In the genomic region with DNA sequence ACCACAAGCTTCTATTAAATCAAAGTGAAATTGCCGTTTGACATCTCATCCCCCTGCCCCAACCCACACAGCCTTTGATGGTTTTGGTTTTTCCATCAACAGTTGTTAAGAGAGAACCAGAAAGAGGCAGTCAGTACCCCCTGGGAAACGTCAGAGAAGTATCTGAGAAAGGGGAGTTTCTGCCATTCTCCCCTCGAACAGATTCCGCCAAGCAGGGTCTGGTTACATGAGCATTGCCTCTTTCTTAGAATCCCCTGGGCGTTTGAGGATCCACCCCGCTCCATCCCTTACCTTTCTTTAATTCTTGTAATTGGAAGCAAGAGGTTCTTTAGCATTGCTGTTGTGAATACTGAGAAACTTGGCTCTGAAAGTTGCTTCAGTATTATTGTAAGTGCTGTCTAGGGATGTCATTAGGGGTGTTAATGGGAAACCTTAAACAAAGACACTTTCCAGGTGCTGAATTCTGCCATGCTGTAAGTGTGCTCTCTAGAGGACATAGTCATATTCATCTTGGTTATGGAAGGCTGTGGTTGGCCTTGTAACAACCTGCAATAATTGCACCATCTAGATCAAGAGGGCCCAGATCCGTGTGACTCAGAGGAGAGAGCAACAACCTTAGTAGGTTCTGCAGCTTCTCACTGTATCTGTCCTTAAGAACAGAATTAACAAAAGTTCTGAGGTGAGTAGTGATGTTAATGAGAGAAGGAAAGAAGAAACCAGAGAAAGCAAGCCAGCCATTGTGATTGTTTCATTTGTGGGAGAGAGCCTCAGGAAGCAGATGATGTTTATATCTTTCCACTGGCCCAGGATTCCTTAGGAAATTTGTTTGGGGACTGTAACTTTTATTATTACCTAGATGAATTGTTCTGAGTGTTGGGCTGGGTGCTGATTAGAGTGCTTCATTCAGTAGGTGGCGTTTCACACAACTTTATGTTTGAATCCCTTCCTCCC, we compare ENCODE assay signal across 8 cellular contexts. TPM values are rescaled to one million over a fixed set of nuclear protein-coding genes. Genes with fewer than 3 reads are reported as not detected.
A peak's percentile ranks its signal among the peaks of the same experiment; 100 is the strongest.
DNase-seq lines count a peak whose midpoint lies in the region; ATAC-seq, FAIRE-seq and TF ChIP-seq lines count a peak whose summit lies in the region.

No MANE protein-coding gene starts in this region.

- peak in 1 of 2 experiments; percentile 31; a peak in 2 of 4 replicates for TF ChIP-seq EP300 in GM12878 (IDR thresholded peaks at IDR 0.05; ENCODE audit: borderline replicate concordance in 1 of 2, control insufficient read depth in 1 of 2, low read depth in 2 of 2, low read length in 2 of 2)

- H3K9me3 ChIP-seq in right atrium auricular region, result no peaks in the 10 kb centered on the region
- H3K9me3 ChIP-seq in PC-3 (ENCODE audit: low read length), result no peaks in the 10 kb centered on the region
- H3K9me3 ChIP-seq in GM12878 (replicated peaks; ENCODE audit: control insufficient read depth, insufficient read depth, low read length), result no peaks in the 10 kb centered on the region

- peaks cover 0 to 87% of the 10 kb centered on the region in 2 donors for H3K4me1 ChIP-seq in right atrium auricular region
- no peaks in the 10 kb centered on the region for H3K4me1 ChIP-seq in PC-3 (ENCODE audit: insufficient read depth, low read length)
- H3K4me1 ChIP-seq in GM12878 (ENCODE audit: control insufficient read depth, insufficient read depth, low read length), result peaks cover 46% of the 10 kb centered on the region

- BruUV-seq in PC-3 (replicated peaks; lab: Mats Ljungman, UMichigan), result no TSS peak
- TSS peak; percentile 0 for BruUV-seq in GM12878 (replicated peaks; lab: Mats Ljungman, UMichigan)

- RAD21 ChIA-PET in GM12878 (lab: Charles Lee; ENCODE audit: unreplicated experiment), result interaction anchor here (0.5 to 3.5 kb wide), 4 partner anchors 9 to 90 kb away, joined by 3 to 34 read pairs (median 8); a partner anchor contains a TSS

- H3K9me3 Mint-ChIP-seq in naive thymus-derived CD8-positive, alpha-beta T cell, result no peaks in the 10 kb centered on the region

- H3K79me2 ChIP-seq in PC-3 (ENCODE audit: low read length) (peaks cover 93% of the 10 kb centered on the region), GM12878 (ENCODE audit: control insufficient read depth, insufficient read depth, low read length) (peaks cover 87% of the 10 kb centered on the region)

- H3K9ac ChIP-seq in PC-3 (ENCODE audit: low read length) (no peak overlapping the region), GM12878 (ENCODE audit: control insufficient read depth, insufficient read depth, low read length) (peak overlapping the region; percentile 24; the same call in 1 of the 2 replicates)

- no peak for TF ChIP-seq POLR2A in GM12878 (IDR thresholded peaks at IDR 0.05; ENCODE audit: low read depth, low read length)

- H3K27me3 ChIP-seq in right atrium auricular region (no peaks in the 10 kb centered on the region), PC-3 (ENCODE audit: low read length) (no peaks in the 10 kb centered on the region), GM12878 (replicated peaks in 1 of 2; ENCODE audit: control insufficient read depth in 2 of 2, insufficient read depth in 2 of 2, low read length in 1 of 2) (no peaks in the 10 kb centered on the region)

- no peak for FAIRE-seq in GM12878 (lab: Jason Lieb, UNC)

- H3K36me3 ChIP-seq in right atrium auricular region (peaks cover 42% of the 10 kb centered on the region), PC-3 (ENCODE audit: low read depth, low read length) (peaks cover 56% of the 10 kb centered on the region), GM12878 (ENCODE audit: control insufficient read depth in 2 of 2, insufficient read depth in 2 of 2, low read length in 1 of 2) (peaks cover 4 to 31% of the 10 kb centered on the region in 2 experiments; a peak in 3 of 4 replicates)

- H3K27ac Mint-ChIP-seq in naive thymus-derived CD8-positive, alpha-beta T cell, result peak overlapping the region; percentile 60 to 86 (median 70)

- POLR2A ChIA-PET in PC-3 (lab: Charles Lee; ENCODE audit: unreplicated experiment) (no interaction called here), GM12878 (lab: Charles Lee) (interaction anchor here (1.0 to 2.3 kb wide), 3 partner anchors 9 to 93 kb away, joined by 4 to 7 read pairs (median 5); a partner anchor contains a TSS)
- POLR2A ChIA-PET in naive thymus-derived CD8-positive, alpha-beta T cell (lab: Charles Lee), result interaction anchor here (1.3 to 1.9 kb wide), 2 partner anchors 8 to 9 kb away, joined by 4 to 6 read pairs; a partner anchor contains a TSS

- no peaks in the 10 kb centered on the region for H3K9me2 ChIP-seq in PC-3 (replicated peaks; ENCODE audit: low read length)

- TF ChIP-seq RAD21 in GM12878 (IDR thresholded peaks at IDR 0.05; ENCODE audit: insufficient read depth, low read depth, low read length), result peak; percentile 30; the same call in 1 of the 2 replicates

- no peak overlapping the region for H3K4me3 ChIP-seq in right atrium auricular region
- H3K4me3 ChIP-seq in PC-3 (ENCODE audit: low read length), result no peak overlapping the region
- peak overlapping the region; percentile 48 for H3K4me3 ChIP-seq in GM12878

- no peak overlapping the region for H3K4me2 ChIP-seq in PC-3 (ENCODE audit: low read length)
- peak overlapping the region; percentile 70 for H3K4me2 ChIP-seq in GM12878 (ENCODE audit: control insufficient read depth, insufficient read depth)

- WGBS in GM12878 (ENCODE audit: insufficient coverage, insufficient replicate concordance, low lambda C conversion rate, missing lambda C conversion rate), result 13% methylated on average over 8 of the region's 8 CpGs

- ATAC-seq in Right ventricle myocardium inferior (peak; percentile 26), PC-3 (no peak), GM12878 (peak; percentile 81)
- ATAC-seq in naive thymus-derived CD8-positive, alpha-beta T cell, result peak; percentile 66 to 77

- CTCF ChIA-PET in PC-3 (lab: Charles Lee), result no interaction called here
- CTCF ChIA-PET in GM12878 (lab: Yijun Ruan, JAX), result interaction anchor here (0.9 to 3.7 kb wide), 15 partner anchors 7 to 384 kb away, joined by 3 to 33 read pairs (median 5); a partner anchor contains a TSS

- peaks cover 0 to 72% (median 17%) of the 10 kb centered on the region in 3 donors for H3K36me3 Mint-ChIP-seq in naive thymus-derived CD8-positive, alpha-beta T cell

- H2AFZ ChIP-seq in PC-3 (ENCODE audit: low read length), result no peak overlapping the region
- H2AFZ ChIP-seq in GM12878 (ENCODE audit: control insufficient read depth, low read depth, low read length), result no peak overlapping the region

- intact Hi-C loops in Right ventricle myocardium inferior (cut with DNase I) (no loop called here), PC-3 (cut with micrococcal nuclease) (no loop called here), GM12878 (cut with micrococcal nuclease; ENCODE audit: unreplicated experiment) (no loop called here)

- TF ChIP-seq CTCF in right atrium auricular region (IDR thresholded peaks at IDR 0.05) (peak in 1 of 2 donors; percentile 13), PC-3 (conservative IDR thresholded peaks at IDR 0.05; ENCODE audit: low read depth, low read length) (no peak), GM12878 (IDR thresholded peaks at IDR 0.05 in 2 of 3, conservative IDR thresholded peaks at IDR 0.05 in 1 of 3; ENCODE audit: control insufficient read depth in 2 of 3, extremely low read depth in 1 of 3, insufficient read depth in 1 of 3, low read depth in 3 of 3, low read length in 3 of 3) (peak in 2 of 3 experiments; percentile 6 to 29; a peak in 2 of 6 replicates)

- H3K27me3 Mint-ChIP-seq in naive thymus-derived CD8-positive, alpha-beta T cell, result no peaks in the 10 kb centered on the region

- no peaks in the 10 kb centered on the region for H3F3A ChIP-seq in PC-3 (ENCODE audit: low read length, unreplicated experiment)

- in situ Hi-C loops in GM12878 (cut with MboI), result no loop called here

- H3K27ac ChIP-seq in right atrium auricular region, result no peak overlapping the region
- no peak overlapping the region for H3K27ac ChIP-seq in PC-3 (ENCODE audit: low read length)
- peak overlapping the region; percentile 27 for H3K27ac ChIP-seq in GM12878 (ENCODE audit: control insufficient read depth, insufficient read depth)

- peaks cover 74% of the 10 kb centered on the region for H4K20me1 ChIP-seq in PC-3 (ENCODE audit: low read length)
- H4K20me1 ChIP-seq in GM12878 (ENCODE audit: control insufficient read depth, insufficient read depth), result peaks cover 5% of the 10 kb centered on the region; the same call in 1 of the 2 replicates

- peak overlapping the region; percentile 16 to 77 (median 62) for H3K4me3 Mint-ChIP-seq in naive thymus-derived CD8-positive, alpha-beta T cell

- no peak for DNase-seq in Right ventricle myocardium inferior (ENCODE audit: missing footprints)
- no peak for DNase-seq in right atrium auricular region (ENCODE audit: low spot score)
- peak; percentile 12 for DNase-seq in PC-3
- peak; percentile 36 for DNase-seq in GM12878 (ENCODE audit: low read depth, low spot score)
- DNase-seq in naive thymus-derived CD8-positive, alpha-beta T cell, result peak in 5 of 10 donors; percentile 15 to 55 (median 38)
- no peak for DNase-seq in GOT3 (lab: John Stamatoyannopoulos, UW)
- DNase-seq in Ammon's horn (ENCODE audit: low spot score), result no peak
- no peak for DNase-seq in DMS 273 (lab: John Stamatoyannopoulos, UW; ENCODE audit: unreplicated experiment)

- peaks cover 27 to 92% (median 84%) of the 10 kb centered on the region in 4 donors for H3K4me1 Mint-ChIP-seq in naive thymus-derived CD8-positive, alpha-beta T cell

- SMC1A ChIA-PET in GM12878 (lab: Charles Lee; ENCODE audit: uncharacterized antibody, unreplicated experiment), result interaction anchor here (0.5 to 3.1 kb wide), 7 partner anchors 10 to 154 kb away, joined by 3 to 20 read pairs (median 5); a partner anchor contains a TSS

RNA-seq across cellular contexts. Expression of a gene that starts 8.9 kb away (rescaled TPM):
- total RNA-seq in Right ventricle myocardium inferior, result 275 TPM
- 100 to 1,000 TPM; 196 to 248 TPM for total RNA-seq in right atrium auricular region
- 396 and 402 TPM in 2 replicates for total RNA-seq in PC-3 (2014; rRNA removed)
- 355 and 369 TPM in 2 replicates for total RNA-seq in GM12878 (2013; cell fraction: nucleolus; rRNA removed)
- 231 and 268 TPM in 2 replicates for total RNA-seq in GM12878 (2014; rRNA removed)
- total RNA-seq in GM12878 (2014; rRNA removed; fragmentation: Illumina TruSeq; extraction: Trizol), result 221 and 224 TPM in 2 replicates
- total RNA-seq in GM12878 (2021), result 302 and 306 TPM in 2 replicates
- polyA plus RNA-seq in GM12878 (2011; ENCODE audit: low read depth), result 226 TPM
- 505 and 603 TPM in 2 replicates for polyA plus RNA-seq in GM12878 (2011; rRNA removed)
- polyA plus RNA-seq in GM12878 (2011; cell fraction: cytosol; rRNA removed), result 335 and 461 TPM in 2 replicates
- polyA plus RNA-seq in GM12878 (2011; cell fraction: nucleus; rRNA removed), result 251 and 330 TPM in 2 replicates
- 221 and 351 TPM in 2 replicates for polyA plus RNA-seq in GM12878 (2012)
- polyA plus RNA-seq in GM12878 (2014; fragmentation: Illumina TruSeq; extraction: Trizol), result 308 and 371 TPM in 2 replicates
- 1,000 to 10,000 TPM in 1 of 2 experiments, 100 to 1,000 TPM in 1; 853 to 1,192 TPM for polyA plus RNA-seq in GM12878 (2014; fragmentation: Nextera tagmentation; extraction: Ambion mirVana)
- 220 and 242 TPM in 2 replicates for polyA plus RNA-seq in GM12878 (2014; rRNA removed)
- polyA plus RNA-seq in GM12878 (2016; fragmentation: Nextera tagmentation; extraction: Ambion mirVana), result 100 to 1,000 TPM; 451 to 455 TPM
- polyA minus RNA-seq in GM12878 (2011; rRNA and poly(A)+ RNA removed), result 237 and 279 TPM in 2 replicates
- polyA minus RNA-seq in GM12878 (2011; cell fraction: cytosol; rRNA and poly(A)+ RNA removed), result 82.2 and 95.7 TPM in 2 replicates
- 65.3 and 85.8 TPM in 2 replicates for polyA minus RNA-seq in GM12878 (2011; cell fraction: nucleus; rRNA and poly(A)+ RNA removed)
- 100 to 1,000 TPM; 380 to 412 TPM for total RNA-seq in naive thymus-derived CD8-positive, alpha-beta T cell
- 1,000 to 10,000 TPM in 1 of 3 donors, 100 to 1,000 TPM in 2; 817 to 1,126 (median 845) TPM for polyA plus RNA-seq in naive thymus-derived CD8-positive, alpha-beta T cell

RNA-seq across cellular contexts. Expression of a gene that starts 43.1 kb away (rescaled TPM):
- 10.8 TPM for total RNA-seq in Right ventricle myocardium inferior
- 10 to 100 TPM in 1 of 2 donors, 1 to 10 TPM in 1; 9.0 to 19.7 TPM for total RNA-seq in right atrium auricular region
- total RNA-seq in PC-3 (2014; rRNA removed), result 5.2 and 6.2 TPM in 2 replicates
- 182 and 205 TPM in 2 replicates for total RNA-seq in GM12878 (2013; cell fraction: nucleolus; rRNA removed)
- 44.1 and 46.8 TPM in 2 replicates for total RNA-seq in GM12878 (2014; rRNA removed)
- 29.1 and 29.2 TPM in 2 replicates for total RNA-seq in GM12878 (2014; rRNA removed; fragmentation: Illumina TruSeq; extraction: Trizol)
- 60.5 and 64.9 TPM in 2 replicates for total RNA-seq in GM12878 (2021)
- 19.3 TPM for polyA plus RNA-seq in GM12878 (2011; ENCODE audit: low read depth)
- polyA plus RNA-seq in GM12878 (2011; rRNA removed), result 40.6 and 47.6 TPM in 2 replicates
- 40.6 and 44.7 TPM in 2 replicates for polyA plus RNA-seq in GM12878 (2011; cell fraction: cytosol; rRNA removed)
- polyA plus RNA-seq in GM12878 (2011; cell fraction: nucleus; rRNA removed), result 131 and 157 TPM in 2 replicates
- 33.5 and 36.8 TPM in 2 replicates for polyA plus RNA-seq in GM12878 (2012)
- polyA plus RNA-seq in GM12878 (2014; fragmentation: Illumina TruSeq; extraction: Trizol), result 35.3 and 40.6 TPM in 2 replicates
- 1 to 10 TPM; 3.0 to 5.3 TPM for polyA plus RNA-seq in GM12878 (2014; fragmentation: Nextera tagmentation; extraction: Ambion mirVana)
- polyA plus RNA-seq in GM12878 (2014; rRNA removed), result 32.6 and 35.0 TPM in 2 replicates
- polyA plus RNA-seq in GM12878 (2016; fragmentation: Nextera tagmentation; extraction: Ambion mirVana), result 10 to 100 TPM; 15.1 to 15.7 TPM
- 105 and 132 TPM in 2 replicates for polyA minus RNA-seq in GM12878 (2011; rRNA and poly(A)+ RNA removed)
- polyA minus RNA-seq in GM12878 (2011; cell fraction: cytosol; rRNA and poly(A)+ RNA removed), result 41.7 and 48.0 TPM in 2 replicates
- 46.2 and 54.0 TPM in 2 replicates for polyA minus RNA-seq in GM12878 (2011; cell fraction: nucleus; rRNA and poly(A)+ RNA removed)
- 10 to 100 TPM; 34.4 to 36.5 TPM for total RNA-seq in naive thymus-derived CD8-positive, alpha-beta T cell
- polyA plus RNA-seq in naive thymus-derived CD8-positive, alpha-beta T cell, result 10 to 100 TPM in 1 of 3 donors, 1 to 10 TPM in 2; 7.6 to 12.1 (median 8.4) TPM

Comparison
In these comparisons a context has a peak if more than half of its experiments do, and no peak if none do; other contexts are left out.
1. DNase-seq: peak in PC-3 (single experiment) and GM12878 (single experiment); none in Right ventricle myocardium inferior (single experiment), right atrium auricular region (single experiment), GOT3 (single experiment), Ammon's horn (single experiment) and DMS 273 (single experiment).